24 cellular contexts compared by ENCODE assay signal in genomic region chr10:110563132-110563531, GRCh38.
"Had no signal": no experiment of that assay in that cellular context is flagged by ENCODE, and none has a peak within 500 bp of the region (broad histone marks: within the 10 kb centered on the region; RNA-seq: fewer than 3 reads in every experiment).

No MANE protein-coding gene starts in this region.

- H3K9me3 Mint-ChIP-seq: endodermal cell, memory B cell, natural killer cell, type B pancreatic cell had no signal

- H3K27ac Mint-ChIP-seq: endodermal cell, memory B cell, natural killer cell, type B pancreatic cell had no signal

- H3K4me3 ChIP-seq: dorsolateral prefrontal cortex, gastrocnemius medialis, lung, pancreas, right lobe of liver, testis, tibial artery had no signal

- H3K4me1 ChIP-seq: pancreas had no signal

- H3K4me3 Mint-ChIP-seq: endodermal cell, memory B cell, natural killer cell, type B pancreatic cell had no signal

- H3K27ac ChIP-seq: dorsolateral prefrontal cortex, epithelial cell of prostate, gastrocnemius medialis, neutrophil, pancreas, right lobe of liver, testis, tibial artery had no signal

- DNase-seq: dorsolateral prefrontal cortex; effector CD4-positive, alpha-beta T cell; endodermal cell; foreskin fibroblast; gastrocnemius medialis; left ventricle myocardium superior; natural killer cell; pancreas; retina; right lobe of liver; small intestine; stimulated activated CD4-positive, alpha-beta T cell treated with anti-CD3 and anti-CD28 coated beads, Interleukin-12 subunit alpha, Interleukin-12 subunit beta, amount 100 ng/mL, for 4 hours; stimulated activated CD4-positive, alpha-beta T cell treated with anti-CD3 and anti-CD28 coated beads, Interleukin-1b, Interleukin-23, amount 100 ng/mL, for 48 hours; stimulated activated CD4-positive, alpha-beta T cell treated with anti-CD3 and anti-CD28 coated beads, Interleukin-4, amount 100 ng/mL, for 1 hour; stimulated activated CD8-positive, alpha-beta memory T cell treated with anti-CD3 and anti-CD28 coated beads, Interleukin-4, amount 100 ng/mL, for 48 hours; stimulated activated naive CD8-positive, alpha-beta T cell treated with anti-CD3 and anti-CD28 coated beads, Interleukin-15, Interleukin-2, amounts not matched to agents 100 U/mL and 50 U/mL, for 24 hours; substantia nigra; testis; tibial artery had no signal

- H3K36me3 ChIP-seq: gastrocnemius medialis, neutrophil, pancreas, right lobe of liver, tibial artery had no signal

- H3K9me3 ChIP-seq: gastrocnemius medialis, neutrophil, pancreas, right lobe of liver, testis, tibial artery had no signal

- H3K36me3 Mint-ChIP-seq: memory B cell, natural killer cell, type B pancreatic cell had no signal

- H3K27me3 ChIP-seq: dorsolateral prefrontal cortex, right lobe of liver, testis had no signal
